Comparison of ENCODE assay signal across 13 cellular contexts in the genomic region with DNA sequence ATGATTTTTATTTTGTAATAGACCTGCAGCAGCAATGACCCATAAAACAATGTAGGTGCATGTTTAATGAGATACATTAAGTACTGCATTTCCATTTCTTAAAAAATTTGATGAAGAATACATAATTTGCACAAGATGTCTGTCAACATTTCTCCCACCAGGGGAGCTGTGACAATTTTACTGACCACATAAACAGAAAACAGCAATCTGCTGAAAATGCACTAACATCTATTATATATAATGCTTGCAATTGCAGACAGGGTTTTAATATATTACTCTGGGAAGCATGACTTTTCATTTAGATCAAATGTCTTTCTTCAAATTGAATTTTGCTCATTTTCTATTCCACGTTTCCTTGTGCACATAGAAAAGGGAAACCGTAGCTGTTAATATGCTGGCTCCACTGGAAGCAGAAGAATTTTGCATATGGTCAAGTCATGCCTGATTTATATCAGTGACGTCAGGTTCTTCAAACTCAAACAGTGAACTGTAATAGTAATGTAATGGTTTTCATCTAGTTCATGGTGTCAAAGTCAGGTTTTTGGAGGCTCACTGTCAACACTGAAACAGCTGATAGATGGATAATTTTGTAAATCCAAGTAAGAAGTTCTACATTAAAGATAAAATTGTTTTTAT.
DNase-seq lines count a peak whose midpoint lies in the region; TF ChIP-seq lines count a peak whose summit lies in the region.
"Had no signal": no experiment of that assay in that cellular context is flagged by ENCODE, and none has a peak within 500 bp of the region (broad histone marks: within the 10 kb centered on the region; RNA-seq: fewer than 3 reads in every experiment).

No MANE protein-coding gene starts in this region.

- H3K4me2 ChIP-seq in Loucy (ENCODE audit: low read depth, low read length, poor library complexity, severe bottlenecking) (no peak overlapping the region), neural progenitor cell (no peak overlapping the region)

- H3F3A ChIP-seq in Loucy (ENCODE audit: low read depth) (no peaks in the 10 kb centered on the region), neural progenitor cell (ENCODE audit: low read depth) (no peaks in the 10 kb centered on the region)

- peaks cover 3% of the 10 kb centered on the region for H3K9me3 Mint-ChIP-seq in neural progenitor cell
- H3K9me3 Mint-ChIP-seq: stimulated activated naive CD8-positive, alpha-beta T cell treated with anti-CD3 and anti-CD28 coated beads, Interleukin-15, amount 100 ng/mL, for 72 hours had no signal

- H3K79me2 ChIP-seq in Loucy (ENCODE audit: insufficient read depth, low read length) (no peaks in the 10 kb centered on the region), neural progenitor cell (ENCODE audit: low read depth) (no peaks in the 10 kb centered on the region)

- H3K4me3 ChIP-seq in Loucy (ENCODE audit: low read length, poor library complexity, severe bottlenecking) (no peak overlapping the region), choroid plexus epithelial cell (ENCODE audit: low read depth, low read length) (no peak overlapping the region), neural progenitor cell (no peak overlapping the region)
- H3K4me3 ChIP-seq: pancreas had no signal

- H3K27ac Mint-ChIP-seq in neural progenitor cell, result no peak overlapping the region
- H3K27ac Mint-ChIP-seq: stimulated activated naive CD8-positive, alpha-beta T cell treated with anti-CD3 and anti-CD28 coated beads, Interleukin-15, amount 100 ng/mL, for 72 hours had no signal

- DNase-seq in EH (ENCODE audit: low read depth), result peak; percentile 21
- DNase-seq in choroid plexus epithelial cell (ENCODE audit: low read depth), result peak; percentile 29
- DNase-seq in neural progenitor cell (ENCODE audit: low spot score), result no peak
- DNase-seq in GM13977 (ENCODE audit: low spot score), result no peak
- DNase-seq in NOMO-1 (lab: John Stamatoyannopoulos, UW; ENCODE audit: unreplicated experiment in 2 of 2), result no peak
- DNase-seq in SKM-1 (lab: John Stamatoyannopoulos, UW; ENCODE audit: unreplicated experiment), result no peak
- no peak for DNase-seq in stimulated activated CD8-positive, alpha-beta memory T cell treated with anti-CD3 and anti-CD28 coated beads, Interleukin-4, amount 100 ng/mL, for 48 hours
- DNase-seq: DMS 273 treated with DMSO at 0.1 percent for 48 hours; left ventricle myocardium superior; NCI-H1105; pancreas; stimulated activated naive CD8-positive, alpha-beta T cell treated with anti-CD3 and anti-CD28 coated beads, Interleukin-15, amount 100 ng/mL, for 72 hours had no signal

- H3K4me1 Mint-ChIP-seq in neural progenitor cell, result no peaks in the 10 kb centered on the region
- H3K4me1 Mint-ChIP-seq: stimulated activated naive CD8-positive, alpha-beta T cell treated with anti-CD3 and anti-CD28 coated beads, Interleukin-15, amount 100 ng/mL, for 72 hours had no signal

- in situ Hi-C loops in GM13977 (cut with MboI; ENCODE audit: low pct_unique_long_range_greater_than_20kb, low sequenced_read_pairs, unreplicated experiment), result no loop called here

- no peaks in the 10 kb centered on the region for H3K36me3 Mint-ChIP-seq in neural progenitor cell

- no peaks in the 10 kb centered on the region for H3K36me3 ChIP-seq in Loucy (ENCODE audit: insufficient read depth, low read length)
- H3K36me3 ChIP-seq in neural progenitor cell, result no peaks in the 10 kb centered on the region
- H3K36me3 ChIP-seq: pancreas had no signal

- H3K9me3 ChIP-seq in Loucy (ENCODE audit: insufficient read depth, low read depth, low read length) (no peaks in the 10 kb centered on the region), neural progenitor cell (ENCODE audit: low read depth) (no peaks in the 10 kb centered on the region)
- H3K9me3 ChIP-seq: pancreas had no signal

- TF ChIP-seq CTCF in Loucy (conservative IDR thresholded peaks at IDR 0.05; ENCODE audit: low read length) (peak; percentile 45), choroid plexus epithelial cell (conservative IDR thresholded peaks at IDR 0.05; ENCODE audit: low read depth, low read length) (peak; percentile 40), neural progenitor cell (IDR thresholded peaks at IDR 0.05) (peak; percentile 46), GM13977 (IDR thresholded peaks at IDR 0.05; ENCODE audit: extremely low read depth, insufficient read depth, missing control alignments) (no peak)

- H3K27me3 ChIP-seq in Loucy (ENCODE audit: insufficient read depth, low read length, poor library complexity, severe bottlenecking) (no peaks in the 10 kb centered on the region), neural progenitor cell (no peaks in the 10 kb centered on the region)

- no peaks in the 10 kb centered on the region for H3K9me2 ChIP-seq in Loucy (replicated peaks; ENCODE audit: low read depth, low read length)

- H2AFZ ChIP-seq in Loucy (ENCODE audit: low read length) (no peak overlapping the region), neural progenitor cell (replicated peaks) (no peak overlapping the region)

- H3K4me1 ChIP-seq in Loucy (ENCODE audit: insufficient read depth, low read length, poor library complexity, severe bottlenecking), result no peaks in the 10 kb centered on the region
- no peaks in the 10 kb centered on the region for H3K4me1 ChIP-seq in neural progenitor cell
- H3K4me1 ChIP-seq: pancreas had no signal

- peaks cover 2% of the 10 kb centered on the region for H3K27me3 Mint-ChIP-seq in neural progenitor cell (ENCODE audit: insufficient read depth, low read depth)

- H3K9ac ChIP-seq in Loucy (ENCODE audit: low read depth, low read length, poor library complexity, severe bottlenecking) (no peak overlapping the region), neural progenitor cell (no peak overlapping the region)

- no peak overlapping the region for H3K27ac ChIP-seq in neural progenitor cell
- H3K27ac ChIP-seq: pancreas had no signal

- H4K20me1 ChIP-seq in Loucy (ENCODE audit: insufficient read depth, low read length, poor library complexity, severe bottlenecking) (no peaks in the 10 kb centered on the region), neural progenitor cell (ENCODE audit: low read depth) (no peaks in the 10 kb centered on the region)

- no peak overlapping the region for H3K4me3 Mint-ChIP-seq in neural progenitor cell
- H3K4me3 Mint-ChIP-seq: stimulated activated naive CD8-positive, alpha-beta T cell treated with anti-CD3 and anti-CD28 coated beads, Interleukin-15, amount 100 ng/mL, for 72 hours had no signal

Comparison
In these comparisons a context has a peak if more than half of its experiments do, and no peak if none do; other contexts are left out.
1. DNase-seq: peak in EH (single experiment) and choroid plexus epithelial cell (single experiment); none in neural progenitor cell (single experiment), GM13977 (single experiment), NOMO-1 (0 of 2), SKM-1 (single experiment) and stimulated activated CD8-positive, alpha-beta memory T cell treated with anti-CD3 and anti-CD28 coated beads, Interleukin-4, amount 100 ng/mL, for 48 hours (single experiment).